Comparison of ENCODE assay signal across 8 cellular contexts in the genomic region with DNA sequence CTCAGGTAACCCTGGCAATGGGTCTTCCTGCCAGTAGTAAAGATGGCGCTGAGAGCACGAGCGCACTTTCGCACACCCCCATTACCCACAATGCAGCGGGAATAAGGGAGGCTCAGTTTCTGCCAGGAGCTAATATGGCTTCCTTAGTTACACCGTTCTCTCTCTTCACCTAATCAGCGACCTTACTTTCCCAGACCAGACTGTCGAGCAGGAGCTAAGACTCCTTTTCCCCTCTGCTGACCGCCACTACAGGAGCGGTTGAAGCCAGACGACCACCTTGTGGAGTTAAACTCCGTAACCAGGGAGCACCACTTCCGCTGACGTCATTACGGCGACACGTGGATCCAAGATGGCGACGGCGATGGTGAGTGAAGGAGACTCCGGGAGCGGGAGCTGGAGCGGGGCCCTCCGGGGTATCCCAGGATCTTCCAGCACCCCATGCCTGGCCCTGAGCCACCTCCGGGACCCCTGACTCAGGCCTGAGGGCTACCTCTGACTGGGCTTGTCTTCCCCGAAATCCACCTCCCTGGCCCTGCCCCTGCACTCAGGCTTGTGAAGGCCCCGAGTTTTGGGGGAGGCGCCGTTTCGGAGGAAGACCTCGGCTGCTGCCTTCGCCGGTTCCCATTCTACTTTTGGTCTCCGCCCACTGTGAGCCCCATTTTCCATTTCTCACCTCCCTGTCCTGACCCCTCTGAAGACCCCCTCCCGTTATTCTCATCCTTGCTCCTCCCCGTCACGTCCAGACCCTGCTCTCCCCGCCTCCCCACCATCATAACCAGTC. TPM values are rescaled to one million over a fixed set of nuclear protein-coding genes. Genes with fewer than 3 reads are reported as not detected.
A peak's percentile ranks its signal among the peaks of the same experiment; 100 is the strongest.
DNase-seq lines count a peak whose midpoint lies in the region; ATAC-seq and TF ChIP-seq lines count a peak whose summit lies in the region.

A gene with protein sequence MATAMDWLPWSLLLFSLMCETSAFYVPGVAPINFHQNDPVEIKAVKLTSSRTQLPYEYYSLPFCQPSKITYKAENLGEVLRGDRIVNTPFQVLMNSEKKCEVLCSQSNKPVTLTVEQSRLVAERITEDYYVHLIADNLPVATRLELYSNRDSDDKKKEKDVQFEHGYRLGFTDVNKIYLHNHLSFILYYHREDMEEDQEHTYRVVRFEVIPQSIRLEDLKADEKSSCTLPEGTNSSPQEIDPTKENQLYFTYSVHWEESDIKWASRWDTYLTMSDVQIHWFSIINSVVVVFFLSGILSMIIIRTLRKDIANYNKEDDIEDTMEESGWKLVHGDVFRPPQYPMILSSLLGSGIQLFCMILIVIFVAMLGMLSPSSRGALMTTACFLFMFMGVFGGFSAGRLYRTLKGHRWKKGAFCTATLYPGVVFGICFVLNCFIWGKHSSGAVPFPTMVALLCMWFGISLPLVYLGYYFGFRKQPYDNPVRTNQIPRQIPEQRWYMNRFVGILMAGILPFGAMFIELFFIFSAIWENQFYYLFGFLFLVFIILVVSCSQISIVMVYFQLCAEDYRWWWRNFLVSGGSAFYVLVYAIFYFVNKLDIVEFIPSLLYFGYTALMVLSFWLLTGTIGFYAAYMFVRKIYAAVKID (plus strand): TSS at position 323 of the 781 bp plus-strand sequence. CDS start 27 bp downstream, at position 350.

- CTCF ChIA-PET in CD8-positive, alpha-beta T cell (lab: Charles Lee) = interaction anchor here (0.7 to 1.3 kb wide), 5 partner anchors 10 to 543 kb away, joined by 3 to 4 read pairs (median 3); a partner anchor contains a TSS

- peak; percentile 89 for ATAC-seq in CD8-positive, alpha-beta T cell
- ATAC-seq in GM19467 (IDR thresholded peaks at IDR 0.05; ENCODE audit: unreplicated experiment) (peak; percentile 72), lung (ENCODE audit: insufficient read depth, low FRiP score) (peak; percentile 87)

- H3K36me3 ChIP-seq in CD8-positive, alpha-beta T cell (ENCODE audit: insufficient read depth, low read length) = no peaks in the 10 kb centered on the region
- no peaks in the 10 kb centered on the region for H3K36me3 ChIP-seq in lung (ENCODE audit: control insufficient read depth in 2 of 2, insufficient read depth in 2 of 2, low read length in 2 of 2)

- H3K27ac ChIP-seq in CD8-positive, alpha-beta T cell (ENCODE audit: low read depth, low read length) = peak within 1 kb of the TSS; percentile 91
- H3K27ac ChIP-seq in lung (ENCODE audit: low read depth in 1 of 2, low read length in 1 of 2) = peak within 1 kb of the TSS; percentile 90 to 100

- peaks cover 14% of the 10 kb centered on the region for H3K36me3 Mint-ChIP-seq in CD8-positive, alpha-beta T cell

- H3K4me3 ChIP-seq in CD8-positive, alpha-beta T cell (ENCODE audit: low read depth, low read length) = peak within 1 kb of the TSS; percentile 65
- peak within 1 kb of the TSS; percentile 95 for H3K4me3 ChIP-seq in lung

- peaks cover 37% of the 10 kb centered on the region for H3K4me1 Mint-ChIP-seq in CD8-positive, alpha-beta T cell (ENCODE audit: low read depth)

- no peaks in the 10 kb centered on the region for H3K9me3 Mint-ChIP-seq in CD8-positive, alpha-beta T cell

- TF ChIP-seq CTCF in CD8-positive, alpha-beta T cell (IDR thresholded peaks at IDR 0.05) = no peak
- no peak for TF ChIP-seq CTCF in lung (IDR thresholded peaks at IDR 0.05; ENCODE audit: control extremely low read depth, extremely low read depth)

- H3K27me3 ChIP-seq in CD8-positive, alpha-beta T cell (ENCODE audit: insufficient read depth, low read length) = no peaks in the 10 kb centered on the region
- H3K27me3 ChIP-seq in lung (ENCODE audit: control insufficient read depth, insufficient read depth) = no peaks in the 10 kb centered on the region

- H3K4me1 ChIP-seq in CD8-positive, alpha-beta T cell (ENCODE audit: insufficient read depth, low read length) = peaks cover 23% of the 10 kb centered on the region
- peaks cover 7 to 11% of the 10 kb centered on the region in 2 donors for H3K4me1 ChIP-seq in lung (ENCODE audit: control insufficient read depth in 2 of 2, insufficient read depth in 2 of 2, low read length in 2 of 2)

- 0% methylated on average over 38 of the region's 38 CpGs for WGBS in lung, 2 donors

- intact Hi-C loops in CD8-positive, alpha-beta T cell (cut with DNase I, micrococcal nuclease) = loop anchor here (1.0 to 5.0 kb wide), 7 partner anchors 98 to 711 kb away; a partner anchor contains a TSS

- H3K27me3 Mint-ChIP-seq in CD8-positive, alpha-beta T cell (ENCODE audit: low read depth) = no peaks in the 10 kb centered on the region

- POLR2A ChIA-PET in CD8-positive, alpha-beta T cell (lab: Charles Lee) = interaction anchor here (0.6 to 2.1 kb wide), 4 partner anchors 9 to 229 kb away, joined by 3 to 6 read pairs (median 3); no protein-coding TSS in a partner anchor

- H3K27ac Mint-ChIP-seq in CD8-positive, alpha-beta T cell = peak within 1 kb of the TSS; percentile 100

- DNase-seq in CD8-positive, alpha-beta T cell = peak; percentile 74 to 94 (median 86)
- DNase-seq in HS-27A (ENCODE audit: low read depth) (peak; percentile 99), NK-92 (lab: John Stamatoyannopoulos, UW; ENCODE audit: unreplicated experiment) (peak; percentile 56), lung (ENCODE audit: low spot score) (peak; percentile 91)
- peak; percentile 99 for DNase-seq in activated CD8-positive, alpha-beta memory T cell treated with anti-CD3 and anti-CD28 coated beads for 24 hours
- peak; percentile 82 for DNase-seq in effector CD8-positive, alpha-beta T cell (lab: John Stamatoyannopoulos, UW)
- peak; percentile 82 to 86 (median 82) for DNase-seq in stimulated activated CD4-positive, alpha-beta T cell treated with anti-CD3 and anti-CD28 coated beads, TNF-alpha, amount 100 ng/mL, for 4 hours (ENCODE audit: low read depth in 3 of 3)

- H3K4me3 Mint-ChIP-seq in CD8-positive, alpha-beta T cell = peak within 1 kb of the TSS; percentile 95

- H3K9me3 ChIP-seq in CD8-positive, alpha-beta T cell (ENCODE audit: low read length) = no peaks in the 10 kb centered on the region
- H3K9me3 ChIP-seq in lung (ENCODE audit: control insufficient read depth in 2 of 2, insufficient read depth in 1 of 2, low read length in 1 of 2) = peaks cover 0 to 2% of the 10 kb centered on the region in 2 donors

RNA-seq across cellular contexts. Expression of the gene that starts here (rescaled TPM):
- total RNA-seq in CD8-positive, alpha-beta T cell = 10 to 100 TPM; 27.5 to 29.2 TPM
- 10 to 100 TPM; 35.8 to 46.6 TPM for total RNA-seq in lung
- 10 to 100 TPM; 18.4 to 41.2 TPM for polyA plus RNA-seq in lung

Comparison
In these comparisons a context has a peak if more than half of its experiments do, and no peak if none do; other contexts are left out.
1. Peak in every context shown above with its lines: DNase-seq, ATAC-seq, H3K4me3 ChIP-seq and H3K27ac ChIP-seq.